Comparison of ENCODE assay signal across 8 cellular contexts in genomic region chr2:111491181-111491580, GRCh38.
DNase-seq lines count a peak whose midpoint lies in the region; ATAC-seq and TF ChIP-seq lines count a peak whose summit lies in the region.
"Not testable (repeated sequence)": the region's sequence is repeated elsewhere in the genome, so short reads cannot be mapped to it uniquely, and the experiment has no call there.

No MANE protein-coding gene starts in this region.

- not testable (repeated sequence) for H3K9me3 Mint-ChIP-seq in HFFc6; T-helper 2 cell treated with Interferon-gamma antibody and Interleukin-4, amounts not matched to agents 5 μg/mL and 100 μg/mL, for 36 hours; activated CD8-positive, alpha-beta memory T cell treated with anti-CD3 and anti-CD28 coated beads, Interleukin-2, amount 10 ng/mL, durations not matched to agents 7 days and 5 days (ENCODE audit: low read depth); activated naive CD4-positive, alpha-beta T cell treated with anti-CD3 and anti-CD28 coated beads, Interleukin-2, amount 50 U/mL, for 72 hours; natural killer cell treated with Interleukin-12 subunit alpha and Interleukin-12 subunit beta and Interleukin-15 and Interleukin-18, amount 100 ng/mL, for 72 hours

- DNase-seq in HFFc6; T-helper 2 cell treated with Interferon-gamma antibody and Interleukin-4, amounts not matched to agents 5 μg/mL and 100 μg/mL, for 36 hours (ENCODE audit: low spot score); activated CD8-positive, alpha-beta memory T cell treated with anti-CD3 and anti-CD28 coated beads, Interleukin-2, amount 10 ng/mL, durations not matched to agents 7 days and 5 days; activated naive CD4-positive, alpha-beta T cell treated with anti-CD3 and anti-CD28 coated beads, Interleukin-2, amount 50 U/mL, for 72 hours (ENCODE audit: low spot score in 2 of 2); natural killer cell treated with Interleukin-12 subunit alpha and Interleukin-12 subunit beta and Interleukin-15 and Interleukin-18, amount 100 ng/mL, for 72 hours (ENCODE audit: low spot score); stimulated activated naive CD8-positive, alpha-beta T cell treated with anti-CD3 and anti-CD28 coated beads, Interleukin-15, Interleukin-2, amounts not matched to agents 100 U/mL and 50 U/mL, for 24 hours: not testable (repeated sequence)

- ATAC-seq in activated CD8-positive, alpha-beta memory T cell treated with anti-CD3 and anti-CD28 coated beads, Interleukin-2, amount 10 ng/mL, durations not matched to agents 7 days and 5 days: peak; percentile 22
- peak; percentile 45 to 52 for ATAC-seq in activated naive CD4-positive, alpha-beta T cell treated with anti-CD3 and anti-CD28 coated beads, Interleukin-2, amount 50 U/mL, for 72 hours
- ATAC-seq in gastroesophageal sphincter: peak; percentile 62
- peak; percentile 61 to 71 for ATAC-seq in natural killer cell treated with Interleukin-12 subunit alpha and Interleukin-12 subunit beta and Interleukin-15 and Interleukin-18, amount 100 ng/mL, for 72 hours
- ATAC-seq in stimulated activated naive CD8-positive, alpha-beta T cell treated with anti-CD3 and anti-CD28 coated beads, Interleukin-15, Interleukin-2, amounts not matched to agents 100 U/mL and 50 U/mL, for 24 hours: peak; percentile 38

- not testable (repeated sequence) for TF ChIP-seq POLR2A in gastroesophageal sphincter (IDR thresholded peaks at IDR 0.05)

- not testable (repeated sequence) for H3K27me3 Mint-ChIP-seq in HFFc6 (ENCODE audit: insufficient read depth); T-helper 2 cell treated with Interferon-gamma antibody and Interleukin-4, amounts not matched to agents 5 μg/mL and 100 μg/mL, for 36 hours (ENCODE audit: low read depth); activated CD8-positive, alpha-beta memory T cell treated with anti-CD3 and anti-CD28 coated beads, Interleukin-2, amount 10 ng/mL, durations not matched to agents 7 days and 5 days; natural killer cell treated with Interleukin-12 subunit alpha and Interleukin-12 subunit beta and Interleukin-15 and Interleukin-18, amount 100 ng/mL, for 72 hours

- CTCF ChIA-PET in activated CD8-positive, alpha-beta memory T cell treated with anti-CD3 and anti-CD28 coated beads, Interleukin-2, amount 10 ng/mL, durations not matched to agents 7 days and 5 days (lab: Charles Lee): not testable (repeated sequence)

- no CpG with 5 or more reads among the region's 3 CpGs for WGBS in gastroesophageal sphincter (ENCODE audit: low coverage in 1 of 2), 2 donors

- peaks cover 35% of the 10 kb centered on the region for H3K79me2 ChIP-seq in ACC112 (ENCODE audit: control insufficient read depth, insufficient read depth, low read length, unreplicated experiment)

- H3K36me3 Mint-ChIP-seq in HFFc6 (ENCODE audit: low read depth): peaks cover 10% of the 10 kb centered on the region; the same call in 1 of the 2 replicates
- peaks cover 12% of the 10 kb centered on the region for H3K36me3 Mint-ChIP-seq in T-helper 2 cell treated with Interferon-gamma antibody and Interleukin-4, amounts not matched to agents 5 μg/mL and 100 μg/mL, for 36 hours (ENCODE audit: low read depth)
- H3K36me3 Mint-ChIP-seq in activated CD8-positive, alpha-beta memory T cell treated with anti-CD3 and anti-CD28 coated beads, Interleukin-2, amount 10 ng/mL, durations not matched to agents 7 days and 5 days: peaks cover 11% of the 10 kb centered on the region
- not testable (repeated sequence) for H3K36me3 Mint-ChIP-seq in activated naive CD4-positive, alpha-beta T cell treated with anti-CD3 and anti-CD28 coated beads, Interleukin-2, amount 50 U/mL, for 72 hours; natural killer cell treated with Interleukin-12 subunit alpha and Interleukin-12 subunit beta and Interleukin-15 and Interleukin-18, amount 100 ng/mL, for 72 hours

- peaks cover 23% of the 10 kb centered on the region for H3K4me1 Mint-ChIP-seq in HFFc6 (ENCODE audit: low read depth)
- H3K4me1 Mint-ChIP-seq in T-helper 2 cell treated with Interferon-gamma antibody and Interleukin-4, amounts not matched to agents 5 μg/mL and 100 μg/mL, for 36 hours (ENCODE audit: low read depth): peaks cover 20% of the 10 kb centered on the region
- peaks cover 22% of the 10 kb centered on the region for H3K4me1 Mint-ChIP-seq in activated CD8-positive, alpha-beta memory T cell treated with anti-CD3 and anti-CD28 coated beads, Interleukin-2, amount 10 ng/mL, durations not matched to agents 7 days and 5 days
- H3K4me1 Mint-ChIP-seq in natural killer cell treated with Interleukin-12 subunit alpha and Interleukin-12 subunit beta and Interleukin-15 and Interleukin-18, amount 100 ng/mL, for 72 hours (ENCODE audit: low read depth in 2 of 2): peaks cover 7 to 11% of the 10 kb centered on the region in 2 donors

- H3K4me3 ChIP-seq in ACC112 (ENCODE audit: low read depth, low read length); gastroesophageal sphincter: not testable (repeated sequence)

- H3K4me1 ChIP-seq in ACC112 (ENCODE audit: control insufficient read depth, insufficient read depth, low read length, unreplicated experiment) (peaks cover 16% of the 10 kb centered on the region), gastroesophageal sphincter (peaks cover 2 to 12% (median 6%) of the 10 kb centered on the region in 3 donors)

- H3K36me3 ChIP-seq in ACC112 (ENCODE audit: insufficient read depth, low read length); gastroesophageal sphincter: not testable (repeated sequence)

- H3K27me3 ChIP-seq in ACC112 (ENCODE audit: insufficient read depth, low read length); gastroesophageal sphincter: not testable (repeated sequence)

- peak overlapping the region; percentile 69 for H3K27ac Mint-ChIP-seq in HFFc6
- peak overlapping the region; percentile 64 for H3K27ac Mint-ChIP-seq in T-helper 2 cell treated with Interferon-gamma antibody and Interleukin-4, amounts not matched to agents 5 μg/mL and 100 μg/mL, for 36 hours
- peak overlapping the region; percentile 83 for H3K27ac Mint-ChIP-seq in activated CD8-positive, alpha-beta memory T cell treated with anti-CD3 and anti-CD28 coated beads, Interleukin-2, amount 10 ng/mL, durations not matched to agents 7 days and 5 days
- peak overlapping the region in 1 of 2 donors; percentile 72 for H3K27ac Mint-ChIP-seq in activated naive CD4-positive, alpha-beta T cell treated with anti-CD3 and anti-CD28 coated beads, Interleukin-2, amount 50 U/mL, for 72 hours
- peak overlapping the region; percentile 76 to 81 for H3K27ac Mint-ChIP-seq in natural killer cell treated with Interleukin-12 subunit alpha and Interleukin-12 subunit beta and Interleukin-15 and Interleukin-18, amount 100 ng/mL, for 72 hours

- H3K27ac ChIP-seq in ACC112 (ENCODE audit: low read depth, low read length): peak overlapping the region; percentile 29; the same call in 1 of the 2 replicates
- not testable (repeated sequence) for H3K27ac ChIP-seq in gastroesophageal sphincter

- not testable (repeated sequence) for TF ChIP-seq EP300 in gastroesophageal sphincter (IDR thresholded peaks at IDR 0.05)

- H3K9me3 ChIP-seq in gastroesophageal sphincter: not testable (repeated sequence)

- TF ChIP-seq CTCF in HFFc6 (IDR thresholded peaks at IDR 0.05); gastroesophageal sphincter (IDR thresholded peaks at IDR 0.05): not testable (repeated sequence)

- peak overlapping the region; percentile 74 for H3K4me3 Mint-ChIP-seq in HFFc6
- H3K4me3 Mint-ChIP-seq in T-helper 2 cell treated with Interferon-gamma antibody and Interleukin-4, amounts not matched to agents 5 μg/mL and 100 μg/mL, for 36 hours: peak overlapping the region; percentile 77
- H3K4me3 Mint-ChIP-seq in activated CD8-positive, alpha-beta memory T cell treated with anti-CD3 and anti-CD28 coated beads, Interleukin-2, amount 10 ng/mL, durations not matched to agents 7 days and 5 days: peak overlapping the region; percentile 78
- peak overlapping the region; percentile 83 for H3K4me3 Mint-ChIP-seq in natural killer cell treated with Interleukin-12 subunit alpha and Interleukin-12 subunit beta and Interleukin-15 and Interleukin-18, amount 100 ng/mL, for 72 hours

- not testable (repeated sequence) for H2AFZ ChIP-seq in ACC112 (ENCODE audit: low read length, unreplicated experiment)
